8 cellular contexts compared by ENCODE assay signal in the genomic region with DNA sequence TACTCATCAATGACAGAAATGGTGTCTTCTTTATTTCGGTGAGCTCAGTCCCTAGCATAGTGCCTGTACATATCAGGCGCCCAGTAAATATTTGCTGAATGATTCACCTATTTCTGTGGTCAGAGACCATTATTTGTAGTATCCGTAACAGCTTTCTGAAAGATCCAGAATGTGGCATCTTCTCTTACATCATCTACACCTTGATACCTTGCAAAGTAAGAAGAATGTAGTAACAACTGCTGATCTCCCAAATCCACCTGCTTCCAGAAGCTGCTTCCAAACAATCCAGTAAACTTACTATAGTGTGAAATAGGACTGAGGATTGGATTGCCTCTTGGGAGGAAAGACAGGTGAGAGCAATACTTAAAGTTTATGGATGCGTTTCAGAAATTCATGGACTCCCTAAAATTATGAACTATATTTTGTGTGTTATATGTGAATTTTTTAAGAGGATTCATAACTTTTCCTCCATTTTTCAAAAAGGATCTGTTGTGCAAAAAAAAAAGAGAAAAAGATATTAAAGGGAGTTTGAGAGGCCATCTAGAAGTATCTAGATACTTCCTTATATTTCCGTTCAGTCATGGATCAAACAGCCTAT. TPM values are rescaled to one million over a fixed set of nuclear protein-coding genes. Genes with fewer than 3 reads are reported as not detected.
DNase-seq lines count a peak whose midpoint lies in the region; ATAC-seq, FAIRE-seq and TF ChIP-seq lines count a peak whose summit lies in the region.

No MANE protein-coding gene starts in this region.

- POLR2A ChIA-PET in Caco-2 (lab: Charles Lee), result interaction anchor here (0.6 to 1.8 kb wide), 10 partner anchors 10 to 1091 kb away, joined by 3 to 18 read pairs (median 6); a partner anchor contains a TSS
- POLR2A ChIA-PET in naive thymus-derived CD4-positive, alpha-beta T cell (lab: Charles Lee), result interaction anchor here (0.6 to 3.5 kb wide), 18 partner anchors 9 to 907 kb away, joined by 3 to 20 read pairs (median 5); a partner anchor contains a TSS

- peak overlapping the region; percentile 99 for H3K27ac Mint-ChIP-seq in Caco-2 (ENCODE audit: unreplicated experiment)
- H3K27ac Mint-ChIP-seq in naive thymus-derived CD4-positive, alpha-beta T cell, result peak overlapping the region; percentile 93 to 99 (median 99)

- peaks cover 30% of the 10 kb centered on the region for H3K4me1 Mint-ChIP-seq in Caco-2 (ENCODE audit: low read depth, unreplicated experiment)
- H3K4me1 Mint-ChIP-seq in naive thymus-derived CD4-positive, alpha-beta T cell, result peaks cover 28 to 46% (median 36%) of the 10 kb centered on the region in 7 donors

- no peak for TF ChIP-seq CTCF in Caco-2 (IDR thresholded peaks at IDR 0.05; ENCODE audit: insufficient read depth in 1 of 2, low read depth in 1 of 2, low read length in 1 of 2, severe bottlenecking in 1 of 2, unreplicated experiment in 1 of 2)
- no peak for TF ChIP-seq CTCF in bronchial epithelial cell (IDR thresholded peaks at IDR 0.05; ENCODE audit: insufficient read depth, low read length, severe bottlenecking)

- DNase-seq in Caco-2 (peak in 1 of 2 experiments; percentile 54), M059J (ENCODE audit: low read depth) (peak; percentile 80), bronchial epithelial cell (ENCODE audit: low read depth) (peak; percentile 89), DMS153 treated with DMSO at 0.1 percent for 48 hours (lab: John Stamatoyannopoulos, UW; ENCODE audit: unreplicated experiment) (no peak)
- DNase-seq in naive thymus-derived CD4-positive, alpha-beta T cell, result peak in 1 of 9 donors; percentile 0

- H3K27ac ChIP-seq in naive thymus-derived CD4-positive, alpha-beta T cell (ENCODE audit: low read depth, low read length), result peak overlapping the region; percentile 74

- no peaks in the 10 kb centered on the region for H3K9me3 ChIP-seq in Caco-2
- no peaks in the 10 kb centered on the region for H3K9me3 ChIP-seq in naive thymus-derived CD4-positive, alpha-beta T cell (ENCODE audit: control insufficient read depth in 2 of 3, low read length in 3 of 3)

- no TSS peak for BruUV-seq in Caco-2 (replicated peaks; lab: Mats Ljungman, UMichigan)

- H3K27me3 ChIP-seq in Caco-2 (replicated peaks; ENCODE audit: control insufficient read depth, insufficient read depth, low read length), result no peaks in the 10 kb centered on the region
- H3K27me3 ChIP-seq in bronchial epithelial cell (ENCODE audit: control insufficient read depth, insufficient read depth, low read length), result no peaks in the 10 kb centered on the region
- no peaks in the 10 kb centered on the region for H3K27me3 ChIP-seq in naive thymus-derived CD4-positive, alpha-beta T cell (ENCODE audit: control insufficient read depth in 2 of 2, insufficient read depth in 2 of 2, low read length in 2 of 2)

- no peaks in the 10 kb centered on the region for H3K27me3 Mint-ChIP-seq in Caco-2 (ENCODE audit: insufficient read depth, unreplicated experiment)
- H3K27me3 Mint-ChIP-seq in naive thymus-derived CD4-positive, alpha-beta T cell, result no peaks in the 10 kb centered on the region

- peak overlapping the region; percentile 50 for H3K4me3 ChIP-seq in Caco-2 (ENCODE audit: low read depth, low read length)
- H3K4me3 ChIP-seq in bronchial epithelial cell (ENCODE audit: low read depth, low read length), result peak overlapping the region; percentile 39
- H3K4me3 ChIP-seq in naive thymus-derived CD4-positive, alpha-beta T cell (ENCODE audit: low read length), result peak overlapping the region; percentile 81

- H3K4me1 ChIP-seq in Caco-2, result peaks cover 6% of the 10 kb centered on the region
- peaks cover 16 to 21% of the 10 kb centered on the region in 2 donors for H3K4me1 ChIP-seq in naive thymus-derived CD4-positive, alpha-beta T cell (ENCODE audit: control insufficient read depth in 2 of 2, insufficient read depth in 2 of 2, low read length in 2 of 2)

- no peaks in the 10 kb centered on the region for H3K36me3 ChIP-seq in Caco-2 (ENCODE audit: control insufficient read depth, insufficient read depth, low read length)
- peaks cover 1% of the 10 kb centered on the region for H3K36me3 ChIP-seq in bronchial epithelial cell (ENCODE audit: control insufficient read depth, insufficient read depth, low read length)
- peaks cover 0 to 10% (median 0%) of the 10 kb centered on the region in 3 experiments for H3K36me3 ChIP-seq in naive thymus-derived CD4-positive, alpha-beta T cell (ENCODE audit: control insufficient read depth in 2 of 3, insufficient read depth in 3 of 3, low read length in 3 of 3)

- ATAC-seq in naive thymus-derived CD4-positive, alpha-beta T cell, result no peak
- ATAC-seq in HG02642 (IDR thresholded peaks at IDR 0.05; ENCODE audit: poor library complexity, unreplicated experiment) (no peak), HG03354 (IDR thresholded peaks at IDR 0.05; ENCODE audit: poor library complexity, severe bottlenecking, unreplicated experiment) (no peak), GM19324 (IDR thresholded peaks at IDR 0.05; ENCODE audit: low FRiP score, unreplicated experiment) (no peak)

- CTCF ChIA-PET in Caco-2 (lab: Charles Lee), result interaction anchor here (0.7 to 1.7 kb wide), 9 partner anchors 25 to 1424 kb away, joined by 3 to 15 read pairs (median 4); a partner anchor contains a TSS
- CTCF ChIA-PET in naive thymus-derived CD4-positive, alpha-beta T cell (lab: Charles Lee), result interaction anchor here (0.5 to 2.6 kb wide), 8 partner anchors 8 to 273 kb away, joined by 3 to 16 read pairs (median 4); no protein-coding TSS in a partner anchor

- peaks cover 23% of the 10 kb centered on the region for H3K36me3 Mint-ChIP-seq in Caco-2 (ENCODE audit: insufficient read depth, unreplicated experiment)
- H3K36me3 Mint-ChIP-seq in naive thymus-derived CD4-positive, alpha-beta T cell, result peaks cover 0 to 10% (median 0%) of the 10 kb centered on the region in 5 donors

- intact Hi-C loops in Caco-2 (cut with micrococcal nuclease; ENCODE audit: unreplicated experiment), result loop anchor here (5.0 to 10.0 kb wide), 3 partner anchors 136 to 466 kb away; a partner anchor contains a TSS
- intact Hi-C loops in naive thymus-derived CD4-positive, alpha-beta T cell (cut with micrococcal nuclease), result loop anchor here (2.0 to 5.0 kb wide), 10 partner anchors 38 to 1530 kb away; a partner anchor contains a TSS

- no peaks in the 10 kb centered on the region for H3K9me3 Mint-ChIP-seq in Caco-2 (ENCODE audit: unreplicated experiment)
- peaks cover 0 to 7% (median 0%) of the 10 kb centered on the region in 11 donors for H3K9me3 Mint-ChIP-seq in naive thymus-derived CD4-positive, alpha-beta T cell

- FAIRE-seq in bronchial epithelial cell (lab: Jason Lieb, UNC), result no peak

- peak overlapping the region; percentile 99 for H3K4me3 Mint-ChIP-seq in Caco-2 (ENCODE audit: unreplicated experiment)
- peak overlapping the region in 9 of 10 donors; percentile 91 to 98 (median 97) for H3K4me3 Mint-ChIP-seq in naive thymus-derived CD4-positive, alpha-beta T cell

RNA-seq across cellular contexts. Expression of a gene that starts 0.9 kb away (rescaled TPM):
- total RNA-seq in Caco-2 (2022) (35.7 and 41.1 TPM in 2 replicates), bronchial epithelial cell (4.2 and 6.3 TPM in 2 replicates)
- total RNA-seq in M059J (2014; rRNA removed; shearing (Covaris generic)), result 4.7 and 8.0 TPM in 2 replicates
- 10 to 100 TPM; 29.2 to 62.1 (median 48.5) TPM for total RNA-seq in naive thymus-derived CD4-positive, alpha-beta T cell
- polyA plus RNA-seq in naive thymus-derived CD4-positive, alpha-beta T cell, result 10 to 100 TPM; 11.6 to 15.0 TPM
